Comparison of ENCODE assay signal across 1 cellular context in the genomic region with DNA sequence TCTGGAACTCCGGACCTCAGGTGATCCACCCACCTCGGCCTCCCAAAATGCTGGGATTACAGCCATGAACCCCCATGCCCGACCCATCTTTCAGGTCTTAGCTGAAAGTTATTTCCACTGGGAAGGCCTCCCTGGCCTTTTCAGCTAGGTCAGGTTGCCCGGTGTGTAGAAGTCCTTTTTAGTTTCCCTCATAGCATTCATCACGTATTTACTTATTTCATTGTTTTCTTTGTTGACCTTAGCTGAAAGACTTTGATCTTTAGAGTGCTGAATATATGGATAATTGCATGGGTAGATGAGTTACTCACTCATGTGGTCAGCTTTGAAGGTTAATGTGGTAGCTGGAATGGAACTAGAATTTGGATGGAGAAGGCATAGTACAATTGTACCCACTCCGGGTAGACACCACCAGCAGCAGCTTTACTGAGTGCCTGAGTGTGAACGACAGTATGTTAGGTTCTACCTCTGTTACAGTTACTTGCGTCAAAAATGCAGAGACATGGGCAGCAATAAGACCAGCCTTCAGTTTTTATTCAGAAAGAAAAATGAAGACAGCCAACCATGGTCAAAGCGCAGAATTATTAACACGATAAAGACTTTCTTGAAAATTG.
TF ChIP-seq lines count a peak whose summit lies in the region.

No MANE protein-coding gene starts in this region.

TF ChIP-seq in HepG2, 621 proteins besides CTCF, POLR2A, EP300 and RAD21 (continued from another document and continues in another):
- TF ChIP-seq, protein P1, sequence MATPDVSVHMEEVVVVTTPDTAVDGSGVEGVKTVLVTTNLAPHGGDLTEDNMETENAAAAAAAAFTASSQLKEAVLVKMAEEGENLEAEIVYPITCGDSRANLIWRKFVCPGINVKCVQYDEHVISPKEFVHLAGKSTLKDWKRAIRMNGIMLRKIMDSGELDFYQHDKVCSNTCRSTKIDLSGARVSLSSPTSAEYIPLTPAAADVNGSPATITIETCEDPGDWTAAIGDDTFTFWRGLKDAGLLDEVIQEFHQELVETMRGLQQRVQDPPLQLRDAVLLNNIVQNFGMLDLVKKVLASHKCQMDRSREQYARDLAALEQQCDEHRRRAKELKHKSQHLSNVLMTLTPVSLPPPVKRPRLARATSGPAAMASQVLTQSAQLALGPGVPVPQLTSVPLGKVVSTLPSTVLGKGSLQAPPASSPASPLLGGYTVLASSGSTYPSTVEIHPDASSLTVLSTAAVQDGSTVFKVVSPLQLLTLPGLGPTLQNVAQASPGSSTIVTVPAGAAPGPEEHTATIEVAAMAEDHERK (CRISPR knock-in tag; IDR thresholded peaks at IDR 0.05; ENCODE audit: low read depth), result 0 out of 2 replicates have a peak, but pooled peaks have one; percentile 38
- TF ChIP-seq MED8 (CRISPR knock-in tag; IDR thresholded peaks at IDR 0.05; ENCODE audit: insufficient replicate concordance) (peak; percentile 57), ARNT2 (CRISPR knock-in tag; IDR thresholded peaks at IDR 0.05; ENCODE audit: low read depth) (peak; percentile 78), ZNF253 (CRISPR knock-in tag; IDR thresholded peaks at IDR 0.05; ENCODE audit: borderline replicate concordance) (no peak), ZMYM3 (CRISPR knock-in tag; IDR thresholded peaks at IDR 0.05) (peak; percentile 55; the same call in 1 of the 2 replicates), ZNF292 (CRISPR knock-in tag; IDR thresholded peaks at IDR 0.05; ENCODE audit: borderline replicate concordance, low read depth) (no peak), KMT2B (CRISPR knock-in tag; IDR thresholded peaks at IDR 0.05) (peak; percentile 71; the same call in 1 of the 2 replicates), YEATS2 (CRISPR knock-in tag; IDR thresholded peaks at IDR 0.05; ENCODE audit: borderline replicate concordance) (peak; percentile 73; the same call in 1 of the 2 replicates), ASH2L (IDR thresholded peaks at IDR 0.05; ENCODE audit: insufficient read length, low read depth, low read length) (peak; percentile 98), ZC3H4 (CRISPR knock-in tag; IDR thresholded peaks at IDR 0.05; ENCODE audit: borderline replicate concordance) (no peak), CBX5 (CRISPR knock-in tag; IDR thresholded peaks at IDR 0.05; ENCODE audit: borderline replicate concordance) (peak; percentile 76; the same call in 1 of the 2 replicates), ZC3H13 (CRISPR knock-in tag; IDR thresholded peaks at IDR 0.05) (peak; percentile 64; the same call in 1 of the 2 replicates), ADNP (CRISPR knock-in tag; IDR thresholded peaks at IDR 0.05) (peak; percentile 48; the same call in 1 of the 2 replicates), ZNF792 (CRISPR knock-in tag; IDR thresholded peaks at IDR 0.05) (peak; percentile 98), MAF1 (CRISPR knock-in tag; IDR thresholded peaks at IDR 0.05; ENCODE audit: borderline replicate concordance) (no peak), TOE1 (CRISPR knock-in tag; IDR thresholded peaks at IDR 0.05) (peak; percentile 88; the same call in 1 of the 2 replicates), SMC3 (IDR thresholded peaks at IDR 0.05; ENCODE audit: low read length) (0 out of 2 replicates have a peak, but pooled peaks have one; percentile 32), ZNF569 (CRISPR knock-in tag; IDR thresholded peaks at IDR 0.05; ENCODE audit: borderline replicate concordance) (no peak), SKI (IDR thresholded peaks at IDR 0.05; ENCODE audit: partially characterized antibody) (peak; percentile 68), ZNF232 (CRISPR knock-in tag; IDR thresholded peaks at IDR 0.05; ENCODE audit: borderline replicate concordance) (0 out of 2 replicates have a peak, but pooled peaks have one; percentile 62), ZNF678 (CRISPR knock-in tag; IDR thresholded peaks at IDR 0.05) (0 out of 2 replicates have a peak, but pooled peaks have one; percentile 70), ZNF510 (CRISPR knock-in tag; IDR thresholded peaks at IDR 0.05; ENCODE audit: low read depth) (0 out of 2 replicates have a peak, but pooled peaks have one; percentile 69), SP5 (CRISPR knock-in tag; IDR thresholded peaks at IDR 0.05; ENCODE audit: borderline replicate concordance, low read depth) (peak; percentile 76; the same call in 1 of the 2 replicates), SATB2 (CRISPR knock-in tag; IDR thresholded peaks at IDR 0.05) (peak; percentile 53; the same call in 1 of the 2 replicates), ELF1 (CRISPR knock-in tag; IDR thresholded peaks at IDR 0.05) (peak; percentile 37; the same call in 1 of the 2 replicates), ZNF782 (CRISPR knock-in tag; IDR thresholded peaks at IDR 0.05; ENCODE audit: borderline replicate concordance) (0 out of 2 replicates have a peak, but pooled peaks have one; percentile 26), SMAD9 (CRISPR knock-in tag; IDR thresholded peaks at IDR 0.05) (no peak), ATM (IDR thresholded peaks at IDR 0.05; ENCODE audit: borderline replicate concordance) (no peak), SOX13 (IDR thresholded peaks at IDR 0.05) (peak; percentile 99), SOX13 (CRISPR knock-in tag; conservative IDR thresholded peaks at IDR 0.05 in 1 of 2, IDR thresholded peaks at IDR 0.05 in 1 of 2) (peak; percentile 17 to 100; a peak in 2 of 4 replicates), RARG (CRISPR knock-in tag; IDR thresholded peaks at IDR 0.05; ENCODE audit: low read depth) (no peak), KDM2A (CRISPR knock-in tag; IDR thresholded peaks at IDR 0.05; ENCODE audit: borderline replicate concordance, low read depth) (no peak; the same call in 1 of the 2 replicates), KLF11 (CRISPR knock-in tag; IDR thresholded peaks at IDR 0.05) (peak; percentile 87; the same call in 1 of the 2 replicates), KAT8 (CRISPR knock-in tag; IDR thresholded peaks at IDR 0.05) (peak; percentile 87), ZSCAN29 (CRISPR knock-in tag; conservative IDR thresholded peaks at IDR 0.05) (peak; percentile 94)
- TF ChIP-seq, protein P2, sequence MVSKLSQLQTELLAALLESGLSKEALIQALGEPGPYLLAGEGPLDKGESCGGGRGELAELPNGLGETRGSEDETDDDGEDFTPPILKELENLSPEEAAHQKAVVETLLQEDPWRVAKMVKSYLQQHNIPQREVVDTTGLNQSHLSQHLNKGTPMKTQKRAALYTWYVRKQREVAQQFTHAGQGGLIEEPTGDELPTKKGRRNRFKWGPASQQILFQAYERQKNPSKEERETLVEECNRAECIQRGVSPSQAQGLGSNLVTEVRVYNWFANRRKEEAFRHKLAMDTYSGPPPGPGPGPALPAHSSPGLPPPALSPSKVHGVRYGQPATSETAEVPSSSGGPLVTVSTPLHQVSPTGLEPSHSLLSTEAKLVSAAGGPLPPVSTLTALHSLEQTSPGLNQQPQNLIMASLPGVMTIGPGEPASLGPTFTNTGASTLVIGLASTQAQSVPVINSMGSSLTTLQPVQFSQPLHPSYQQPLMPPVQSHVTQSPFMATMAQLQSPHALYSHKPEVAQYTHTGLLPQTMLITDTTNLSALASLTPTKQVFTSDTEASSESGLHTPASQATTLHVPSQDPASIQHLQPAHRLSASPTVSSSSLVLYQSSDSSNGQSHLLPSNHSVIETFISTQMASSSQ (IDR thresholded peaks at IDR 0.05; ENCODE audit: low read depth), result peak; percentile 84
- TF ChIP-seq, protein P2 (CRISPR knock-in tag; IDR thresholded peaks at IDR 0.05; ENCODE audit: borderline replicate concordance), result peak; percentile 94
- TF ChIP-seq, protein P3, sequence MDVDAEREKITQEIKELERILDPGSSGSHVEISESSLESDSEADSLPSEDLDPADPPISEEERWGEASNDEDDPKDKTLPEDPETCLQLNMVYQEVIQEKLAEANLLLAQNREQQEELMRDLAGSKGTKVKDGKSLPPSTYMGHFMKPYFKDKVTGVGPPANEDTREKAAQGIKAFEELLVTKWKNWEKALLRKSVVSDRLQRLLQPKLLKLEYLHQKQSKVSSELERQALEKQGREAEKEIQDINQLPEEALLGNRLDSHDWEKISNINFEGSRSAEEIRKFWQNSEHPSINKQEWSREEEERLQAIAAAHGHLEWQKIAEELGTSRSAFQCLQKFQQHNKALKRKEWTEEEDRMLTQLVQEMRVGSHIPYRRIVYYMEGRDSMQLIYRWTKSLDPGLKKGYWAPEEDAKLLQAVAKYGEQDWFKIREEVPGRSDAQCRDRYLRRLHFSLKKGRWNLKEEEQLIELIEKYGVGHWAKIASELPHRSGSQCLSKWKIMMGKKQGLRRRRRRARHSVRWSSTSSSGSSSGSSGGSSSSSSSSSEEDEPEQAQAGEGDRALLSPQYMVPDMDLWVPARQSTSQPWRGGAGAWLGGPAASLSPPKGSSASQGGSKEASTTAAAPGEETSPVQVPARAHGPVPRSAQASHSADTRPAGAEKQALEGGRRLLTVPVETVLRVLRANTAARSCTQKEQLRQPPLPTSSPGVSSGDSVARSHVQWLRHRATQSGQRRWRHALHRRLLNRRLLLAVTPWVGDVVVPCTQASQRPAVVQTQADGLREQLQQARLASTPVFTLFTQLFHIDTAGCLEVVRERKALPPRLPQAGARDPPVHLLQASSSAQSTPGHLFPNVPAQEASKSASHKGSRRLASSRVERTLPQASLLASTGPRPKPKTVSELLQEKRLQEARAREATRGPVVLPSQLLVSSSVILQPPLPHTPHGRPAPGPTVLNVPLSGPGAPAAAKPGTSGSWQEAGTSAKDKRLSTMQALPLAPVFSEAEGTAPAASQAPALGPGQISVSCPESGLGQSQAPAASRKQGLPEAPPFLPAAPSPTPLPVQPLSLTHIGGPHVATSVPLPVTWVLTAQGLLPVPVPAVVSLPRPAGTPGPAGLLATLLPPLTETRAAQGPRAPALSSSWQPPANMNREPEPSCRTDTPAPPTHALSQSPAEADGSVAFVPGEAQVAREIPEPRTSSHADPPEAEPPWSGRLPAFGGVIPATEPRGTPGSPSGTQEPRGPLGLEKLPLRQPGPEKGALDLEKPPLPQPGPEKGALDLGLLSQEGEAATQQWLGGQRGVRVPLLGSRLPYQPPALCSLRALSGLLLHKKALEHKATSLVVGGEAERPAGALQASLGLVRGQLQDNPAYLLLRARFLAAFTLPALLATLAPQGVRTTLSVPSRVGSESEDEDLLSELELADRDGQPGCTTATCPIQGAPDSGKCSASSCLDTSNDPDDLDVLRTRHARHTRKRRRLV (CRISPR knock-in tag; IDR thresholded peaks at IDR 0.05), result 0 out of 2 replicates have a peak, but pooled peaks have one; percentile 45
- TF ChIP-seq, protein P4, sequence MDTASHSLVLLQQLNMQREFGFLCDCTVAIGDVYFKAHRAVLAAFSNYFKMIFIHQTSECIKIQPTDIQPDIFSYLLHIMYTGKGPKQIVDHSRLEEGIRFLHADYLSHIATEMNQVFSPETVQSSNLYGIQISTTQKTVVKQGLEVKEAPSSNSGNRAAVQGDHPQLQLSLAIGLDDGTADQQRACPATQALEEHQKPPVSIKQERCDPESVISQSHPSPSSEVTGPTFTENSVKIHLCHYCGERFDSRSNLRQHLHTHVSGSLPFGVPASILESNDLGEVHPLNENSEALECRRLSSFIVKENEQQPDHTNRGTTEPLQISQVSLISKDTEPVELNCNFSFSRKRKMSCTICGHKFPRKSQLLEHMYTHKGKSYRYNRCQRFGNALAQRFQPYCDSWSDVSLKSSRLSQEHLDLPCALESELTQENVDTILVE (CRISPR knock-in tag; IDR thresholded peaks at IDR 0.05), result peak; percentile 88
- TF ChIP-seq, protein P5, sequence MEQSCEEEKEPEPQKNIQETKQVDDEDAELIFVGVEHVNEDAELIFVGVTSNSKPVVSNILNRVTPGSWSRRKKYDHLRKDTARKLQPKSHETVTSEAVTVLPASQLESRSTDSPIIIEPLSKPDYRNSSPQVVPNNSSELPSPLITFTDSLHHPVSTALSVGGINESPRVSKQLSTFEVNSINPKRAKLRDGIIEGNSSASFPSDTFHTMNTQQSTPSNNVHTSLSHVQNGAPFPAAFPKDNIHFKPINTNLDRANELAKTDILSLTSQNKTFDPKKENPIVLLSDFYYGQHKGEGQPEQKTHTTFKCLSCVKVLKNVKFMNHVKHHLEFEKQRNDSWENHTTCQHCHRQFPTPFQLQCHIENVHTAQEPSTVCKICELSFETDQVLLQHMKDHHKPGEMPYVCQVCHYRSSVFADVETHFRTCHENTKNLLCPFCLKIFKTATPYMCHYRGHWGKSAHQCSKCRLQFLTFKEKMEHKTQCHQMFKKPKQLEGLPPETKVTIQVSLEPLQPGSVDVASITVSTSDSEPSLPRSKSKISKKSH (CRISPR knock-in tag; IDR thresholded peaks at IDR 0.05; ENCODE audit: borderline replicate concordance), result no peak
- TF ChIP-seq, protein P6, sequence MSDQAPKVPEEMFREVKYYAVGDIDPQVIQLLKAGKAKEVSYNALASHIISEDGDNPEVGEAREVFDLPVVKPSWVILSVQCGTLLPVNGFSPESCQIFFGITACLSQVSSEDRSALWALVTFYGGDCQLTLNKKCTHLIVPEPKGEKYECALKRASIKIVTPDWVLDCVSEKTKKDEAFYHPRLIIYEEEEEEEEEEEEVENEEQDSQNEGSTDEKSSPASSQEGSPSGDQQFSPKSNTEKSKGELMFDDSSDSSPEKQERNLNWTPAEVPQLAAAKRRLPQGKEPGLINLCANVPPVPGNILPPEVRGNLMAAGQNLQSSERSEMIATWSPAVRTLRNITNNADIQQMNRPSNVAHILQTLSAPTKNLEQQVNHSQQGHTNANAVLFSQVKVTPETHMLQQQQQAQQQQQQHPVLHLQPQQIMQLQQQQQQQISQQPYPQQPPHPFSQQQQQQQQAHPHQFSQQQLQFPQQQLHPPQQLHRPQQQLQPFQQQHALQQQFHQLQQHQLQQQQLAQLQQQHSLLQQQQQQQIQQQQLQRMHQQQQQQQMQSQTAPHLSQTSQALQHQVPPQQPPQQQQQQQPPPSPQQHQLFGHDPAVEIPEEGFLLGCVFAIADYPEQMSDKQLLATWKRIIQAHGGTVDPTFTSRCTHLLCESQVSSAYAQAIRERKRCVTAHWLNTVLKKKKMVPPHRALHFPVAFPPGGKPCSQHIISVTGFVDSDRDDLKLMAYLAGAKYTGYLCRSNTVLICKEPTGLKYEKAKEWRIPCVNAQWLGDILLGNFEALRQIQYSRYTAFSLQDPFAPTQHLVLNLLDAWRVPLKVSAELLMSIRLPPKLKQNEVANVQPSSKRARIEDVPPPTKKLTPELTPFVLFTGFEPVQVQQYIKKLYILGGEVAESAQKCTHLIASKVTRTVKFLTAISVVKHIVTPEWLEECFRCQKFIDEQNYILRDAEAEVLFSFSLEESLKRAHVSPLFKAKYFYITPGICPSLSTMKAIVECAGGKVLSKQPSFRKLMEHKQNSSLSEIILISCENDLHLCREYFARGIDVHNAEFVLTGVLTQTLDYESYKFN (CRISPR knock-in tag; conservative IDR thresholded peaks at IDR 0.05), result peak; percentile 98
- TF ChIP-seq, protein P7, sequence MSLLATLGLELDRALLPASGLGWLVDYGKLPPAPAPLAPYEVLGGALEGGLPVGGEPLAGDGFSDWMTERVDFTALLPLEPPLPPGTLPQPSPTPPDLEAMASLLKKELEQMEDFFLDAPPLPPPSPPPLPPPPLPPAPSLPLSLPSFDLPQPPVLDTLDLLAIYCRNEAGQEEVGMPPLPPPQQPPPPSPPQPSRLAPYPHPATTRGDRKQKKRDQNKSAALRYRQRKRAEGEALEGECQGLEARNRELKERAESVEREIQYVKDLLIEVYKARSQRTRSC (CRISPR knock-in tag; IDR thresholded peaks at IDR 0.05; ENCODE audit: low read depth), result no peak
